8 cellular contexts compared by ENCODE assay signal in the genomic region with DNA sequence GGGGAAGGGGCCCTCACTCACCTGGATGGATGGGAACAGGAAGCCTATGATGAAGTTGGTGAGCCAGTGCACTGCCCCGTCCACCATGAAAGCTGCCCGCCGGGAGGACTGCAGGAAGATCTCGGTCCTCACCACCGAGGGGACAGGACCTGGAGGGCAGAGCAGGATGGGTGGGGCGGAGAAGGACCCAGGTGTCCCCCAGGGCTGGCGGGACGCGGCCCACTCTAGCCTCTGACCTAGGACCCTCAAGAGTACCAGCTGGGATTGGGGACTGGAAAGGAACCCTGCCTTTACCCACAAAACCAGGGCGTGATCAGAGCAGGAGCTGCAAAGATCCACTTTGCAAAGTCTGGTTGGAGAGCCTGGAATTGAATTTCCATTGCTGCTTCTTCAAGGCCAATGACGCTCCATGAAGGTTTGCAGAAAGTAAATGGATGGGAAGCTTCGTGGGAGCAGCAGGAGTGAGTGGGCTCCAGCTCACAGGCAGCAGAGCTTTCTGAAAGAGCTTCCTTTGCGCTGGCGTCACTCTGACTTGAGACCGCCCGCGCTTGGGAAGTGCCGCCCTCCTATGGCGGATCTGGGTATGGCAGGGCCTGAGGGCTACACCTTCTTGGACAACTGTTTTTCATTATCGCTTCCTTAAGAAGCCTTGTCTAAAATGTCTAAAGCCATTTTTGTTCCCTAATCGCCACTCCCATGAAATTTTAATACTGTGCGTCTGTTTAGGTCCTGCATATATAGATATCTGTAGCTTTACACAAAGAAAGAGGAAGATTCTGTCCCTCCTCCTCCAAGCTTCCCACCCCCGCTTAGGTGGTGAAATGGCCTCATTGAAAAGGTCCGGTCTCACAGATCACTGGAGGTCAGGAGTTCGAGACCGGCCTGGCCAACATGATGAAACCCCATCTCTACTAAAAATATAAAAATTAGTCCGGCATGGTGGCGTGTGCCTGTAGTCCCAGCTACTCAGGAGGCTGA. TPM values are rescaled to one million over a fixed set of nuclear protein-coding genes. Genes with fewer than 3 reads are reported as not detected.
A peak's percentile ranks its signal among the peaks of the same experiment; 100 is the strongest.
DNase-seq lines count a peak whose midpoint lies in the region; ATAC-seq and TF ChIP-seq lines count a peak whose summit lies in the region.

No MANE protein-coding gene starts in this region.

- peaks cover 21% of the 10 kb centered on the region for H3K4me1 Mint-ChIP-seq in endodermal cell

- H3K27ac Mint-ChIP-seq in endodermal cell = no peak overlapping the region

- peak overlapping the region; percentile 79 for H3K4me2 ChIP-seq in BLaER1

- DNase-seq in NK-92 treated with Interleukin-12 subunit alpha and Interleukin-12 subunit beta, amount 100 ng/mL, for 24 hours (lab: John Stamatoyannopoulos, UW) = peak; percentile 51
- DNase-seq in activated CD8-positive, alpha-beta memory T cell treated with anti-CD3 and anti-CD28 coated beads for 48 hours (ENCODE audit: low read depth in 2 of 3, low spot score in 2 of 3) = peak; percentile 54 to 88 (median 76)
- DNase-seq in endodermal cell (peak; percentile 97), mucosa of gallbladder (ENCODE audit: low spot score) (peak; percentile 85), DMS114 treated with DMSO at 0.1 percent for 48 hours (lab: John Stamatoyannopoulos, UW; ENCODE audit: unreplicated experiment) (no peak)
- peak; percentile 76 for DNase-seq in stimulated activated CD8-positive, alpha-beta memory T cell treated with anti-CD3 and anti-CD28 coated beads, Interleukin-4, amount 100 ng/mL, for 24 hours (ENCODE audit: low read depth)

- H3K36me3 ChIP-seq in BLaER1 = no peaks in the 10 kb centered on the region
- no peaks in the 10 kb centered on the region for H3K36me3 ChIP-seq in endodermal cell (ENCODE audit: control insufficient read depth, insufficient read depth, low read length)

- H3K4me3 ChIP-seq in BLaER1 (no peak overlapping the region), endodermal cell (ENCODE audit: low read length) (no peak overlapping the region)

- peak; percentile 94 for TF ChIP-seq CTCF in endodermal cell (conservative IDR thresholded peaks at IDR 0.05)

- H3K9me3 ChIP-seq in BLaER1 (no peaks in the 10 kb centered on the region), endodermal cell (ENCODE audit: control insufficient read depth, low read length) (no peaks in the 10 kb centered on the region)

- no peak overlapping the region for H3K27ac ChIP-seq in BLaER1
- H3K27ac ChIP-seq in endodermal cell (ENCODE audit: low read depth, low read length) = no peak overlapping the region

- H3K27me3 ChIP-seq in BLaER1 = no peaks in the 10 kb centered on the region
- H3K27me3 ChIP-seq in endodermal cell (ENCODE audit: control insufficient read depth, insufficient read depth, low read length, poor library complexity, severe bottlenecking) = no peaks in the 10 kb centered on the region

- no peaks in the 10 kb centered on the region for H4K20me1 ChIP-seq in BLaER1

- WGBS in endodermal cell (ENCODE audit: insufficient coverage in 1 of 2, insufficient read length in 1 of 2), 2 experiments = 56 to 72% methylated on average over 11 to 28 of the region's 28 CpGs

- no peaks in the 10 kb centered on the region for H3K36me3 Mint-ChIP-seq in endodermal cell (ENCODE audit: low read depth)

- no peak overlapping the region; the same call in 1 of the 2 replicates for H3K9ac ChIP-seq in BLaER1
- H3K9ac ChIP-seq in endodermal cell (ENCODE audit: extremely low read depth, low read length, poor library complexity, severe bottlenecking) = no peak overlapping the region

- H3K9me3 Mint-ChIP-seq in endodermal cell = no peaks in the 10 kb centered on the region

- H3K27me3 Mint-ChIP-seq in endodermal cell (ENCODE audit: insufficient read depth) = peaks cover 4% of the 10 kb centered on the region

- peak; percentile 58 for ATAC-seq in GM21619 (IDR thresholded peaks at IDR 0.05; ENCODE audit: unreplicated experiment)

- H3K4me1 ChIP-seq in BLaER1 (peaks cover 50% of the 10 kb centered on the region), endodermal cell (ENCODE audit: control insufficient read depth, insufficient read depth, low read length) (peaks cover 5% of the 10 kb centered on the region)

- no peak overlapping the region for H3K4me3 Mint-ChIP-seq in endodermal cell

RNA-seq across cellular contexts. Expression of a gene that starts 21.2 kb away (rescaled TPM):
- total RNA-seq in endodermal cell (not detected), mucosa of gallbladder (not detected)
- not detected for polyA plus RNA-seq in endodermal cell (2013, experiment 1 of 2)
- not detected for polyA plus RNA-seq in endodermal cell (2013, experiment 2 of 2)

RNA-seq across cellular contexts. Expression of a gene that starts 59.4 kb away (rescaled TPM):
- total RNA-seq in endodermal cell (not detected), mucosa of gallbladder (not detected)
- not detected for polyA plus RNA-seq in endodermal cell (2013, experiment 1 of 2)
- polyA plus RNA-seq in endodermal cell (2013, experiment 2 of 2) = not detected
